In genomic region chr6:43070028-43070632, GRCh38 we compare ENCODE assay signal across 9 cellular contexts. TPM values are rescaled to one million over a fixed set of nuclear protein-coding genes. Genes with fewer than 3 reads are reported as not detected.
DNase-seq lines count a peak whose midpoint lies in the region; ATAC-seq and TF ChIP-seq lines count a peak whose summit lies in the region.
"Had no signal": no experiment of that assay in that cellular context is flagged by ENCODE, and none has a peak within 500 bp of the region (broad histone marks: within the 10 kb centered on the region; RNA-seq: fewer than 3 reads in every experiment).

No MANE protein-coding gene starts in this region.

- no peak overlapping the region for H2AFZ ChIP-seq in SK-N-SH (ENCODE audit: low read depth)

- CTCF ChIA-PET in activated CD4-positive, alpha-beta T cell treated with anti-CD3 and anti-CD28 coated beads for 36 hours (lab: Charles Lee): interaction anchor here (0.7 to 0.8 kb wide), 3 partner anchors 11 to 48 kb away, joined by 3 to 4 read pairs (median 3); partner anchors contain the start of genes KLC4 and MRPL2
- CTCF ChIA-PET in SK-N-SH (lab: Yijun Ruan, JAX): interaction anchor here (0.6 to 6.2 kb wide), 17 partner anchors 10 to 85 kb away, joined by 3 to 58 read pairs (median 4); partner anchors contain the start of genes CUL7, KLC4 and MRPL2

- no peak overlapping the region for H3K9ac ChIP-seq in SK-N-SH

- TF ChIP-seq CTCF in SK-N-SH (IDR thresholded peaks at IDR 0.05) (peak; percentile 79), esophagus muscularis mucosa (IDR thresholded peaks at IDR 0.05) (peak; percentile 22 to 32 (median 23))

- DNase-seq in activated CD4-positive, alpha-beta T cell treated with anti-CD3 and anti-CD28 coated beads for 36 hours: peak; percentile 47
- no peak for DNase-seq in activated CD4-positive, alpha-beta T cell treated with anti-CD3 and anti-CD28 coated beads for 1 hour
- DNase-seq in SK-N-SH (peak; percentile 80), esophagus muscularis mucosa (ENCODE audit: extremely low spot score) (no peak), retina (peak; percentile 49), mucosa of gallbladder (ENCODE audit: low spot score) (no peak)

- H3K27me3 ChIP-seq in SK-N-SH (ENCODE audit: insufficient read depth) (no peaks in the 10 kb centered on the region), esophagus muscularis mucosa (no peaks in the 10 kb centered on the region)

- H3K4me3 Mint-ChIP-seq in activated CD4-positive, alpha-beta T cell treated with anti-CD3 and anti-CD28 coated beads for 36 hours: no peak overlapping the region
- H3K4me3 Mint-ChIP-seq: activated naive CD4-positive, alpha-beta T cell treated with anti-CD3 and anti-CD28 coated beads, Interleukin-2, amount 50 U/mL, for 24 hours had no signal

- H3K36me3 ChIP-seq in SK-N-SH (replicated peaks in 1 of 2; ENCODE audit: control insufficient read depth in 1 of 2, insufficient read depth in 2 of 2, low read length in 1 of 2): peaks cover 0 to 16% of the 10 kb centered on the region in 2 experiments
- peaks cover 15 to 83% (median 73%) of the 10 kb centered on the region in 4 donors for H3K36me3 ChIP-seq in esophagus muscularis mucosa

- no peaks in the 10 kb centered on the region for H3K4me1 Mint-ChIP-seq in activated CD4-positive, alpha-beta T cell treated with anti-CD3 and anti-CD28 coated beads for 36 hours
- H3K4me1 Mint-ChIP-seq: activated naive CD4-positive, alpha-beta T cell treated with anti-CD3 and anti-CD28 coated beads, Interleukin-2, amount 50 U/mL, for 24 hours had no signal

- TF ChIP-seq POLR2A in esophagus muscularis mucosa (IDR thresholded peaks at IDR 0.05; ENCODE audit: low read depth): no peak

- H4K20me1 ChIP-seq in SK-N-SH (ENCODE audit: insufficient read depth): no peaks in the 10 kb centered on the region

- H3K79me2 ChIP-seq in SK-N-SH (ENCODE audit: insufficient read depth): no peaks in the 10 kb centered on the region

- peak; percentile 85 for ATAC-seq in activated CD4-positive, alpha-beta T cell treated with anti-CD3 and anti-CD28 coated beads for 36 hours
- no peak for ATAC-seq in GM21576 (IDR thresholded peaks at IDR 0.05; ENCODE audit: unreplicated experiment)

- H3K27ac Mint-ChIP-seq in activated CD4-positive, alpha-beta T cell treated with anti-CD3 and anti-CD28 coated beads for 36 hours: no peak overlapping the region
- H3K27ac Mint-ChIP-seq: activated naive CD4-positive, alpha-beta T cell treated with anti-CD3 and anti-CD28 coated beads, Interleukin-2, amount 50 U/mL, for 24 hours had no signal

- H3K9me2 ChIP-seq in SK-N-SH: no peaks in the 10 kb centered on the region

- intact Hi-C loops in activated CD4-positive, alpha-beta T cell treated with anti-CD3 and anti-CD28 coated beads for 36 hours (cut with DNase I, micrococcal nuclease): loop anchor here (1.0 to 5.0 kb wide), 3 partner anchors 73 to 168 kb away; no protein-coding TSS in a partner anchor
- intact Hi-C loops in esophagus muscularis mucosa (cut with DNase I): loop anchor here (5.0 kb wide), 1 partner anchor 72 kb away; no protein-coding TSS in a partner anchor

- H3K27ac ChIP-seq in SK-N-SH (ENCODE audit: low read depth in 2 of 2, low read length in 1 of 2): no peak overlapping the region
- no peak overlapping the region for H3K27ac ChIP-seq in esophagus muscularis mucosa (replicated peaks in 1 of 4)

- TF ChIP-seq RAD21 in Ishikawa (IDR thresholded peaks at IDR 0.05; ENCODE audit: low read depth): peak; percentile 66
- peak; percentile 84 for TF ChIP-seq RAD21 in SK-N-SH (IDR thresholded peaks at IDR 0.05; ENCODE audit: low read length)

- POLR2A ChIA-PET in activated CD4-positive, alpha-beta T cell treated with anti-CD3 and anti-CD28 coated beads for 36 hours (lab: Charles Lee): no interaction called here
- POLR2A ChIA-PET in SK-N-SH (lab: Yijun Ruan, JAX): no interaction called here

- no peaks in the 10 kb centered on the region for H3K9me3 Mint-ChIP-seq in activated CD4-positive, alpha-beta T cell treated with anti-CD3 and anti-CD28 coated beads for 36 hours (ENCODE audit: low read depth)
- H3K9me3 Mint-ChIP-seq: activated naive CD4-positive, alpha-beta T cell treated with anti-CD3 and anti-CD28 coated beads, Interleukin-2, amount 50 U/mL, for 24 hours had no signal

- no peak overlapping the region for H3K4me2 ChIP-seq in SK-N-SH

- H3K4me1 ChIP-seq in SK-N-SH (ENCODE audit: control insufficient read depth in 1 of 2, insufficient read depth in 2 of 2, low read depth in 1 of 2, low read length in 1 of 2) (peaks cover 0 to 3% of the 10 kb centered on the region in 2 experiments; a peak in 1 of 4 replicates), esophagus muscularis mucosa (peaks cover 0 to 1% (median under 1%) of the 10 kb centered on the region in 4 donors)

- H3K4me3 ChIP-seq in SK-N-SH (ENCODE audit: low read depth in 2 of 2, low read length in 1 of 2) (no peak overlapping the region), esophagus muscularis mucosa (no peak overlapping the region)

- H3K27me3 Mint-ChIP-seq in activated CD4-positive, alpha-beta T cell treated with anti-CD3 and anti-CD28 coated beads for 36 hours: no peaks in the 10 kb centered on the region
- H3K27me3 Mint-ChIP-seq: activated naive CD4-positive, alpha-beta T cell treated with anti-CD3 and anti-CD28 coated beads, Interleukin-2, amount 50 U/mL, for 24 hours had no signal

- H3K9me3 ChIP-seq in SK-N-SH (no peaks in the 10 kb centered on the region), esophagus muscularis mucosa (no peaks in the 10 kb centered on the region)

- no peaks in the 10 kb centered on the region for H3F3A ChIP-seq in SK-N-SH (replicated peaks; ENCODE audit: insufficient read depth)

- peaks cover 3% of the 10 kb centered on the region for H3K36me3 Mint-ChIP-seq in activated CD4-positive, alpha-beta T cell treated with anti-CD3 and anti-CD28 coated beads for 36 hours (ENCODE audit: low read depth)

- TF ChIP-seq EP300 in Ishikawa (IDR thresholded peaks at IDR 0.05; ENCODE audit: borderline replicate concordance) (no peak), SK-N-SH (IDR thresholded peaks at IDR 0.05; ENCODE audit: borderline replicate concordance in 1 of 2, low read depth in 1 of 2, low read length in 1 of 2) (no peak), esophagus muscularis mucosa (IDR thresholded peaks at IDR 0.05) (no peak)

- WGBS in SK-N-SH (ENCODE audit: low lambda C conversion rate): 45% methylated on average over 6 of the region's 6 CpGs
- 62% methylated on average over 6 of the region's 6 CpGs for WGBS in esophagus muscularis mucosa

TF ChIP-seq in SK-N-SH, 30 proteins besides CTCF, POLR2A, EP300 and RAD21:
- TF ChIP-seq SMC3 (IDR thresholded peaks at IDR 0.05; ENCODE audit: low read depth, low read length) (peak; percentile 83), NRF1 (IDR thresholded peaks at IDR 0.05; ENCODE audit: low read depth, low read length) (no peak)
TF ChIP-seq in SK-N-SH: peak in this region for 1.

RNA-seq across cellular contexts. Expression of gene PTK7, which starts 6.0 kb away (rescaled TPM):
- 1 to 10 TPM; 4.1 to 4.6 TPM for total RNA-seq in activated CD4-positive, alpha-beta T cell treated with anti-CD3 and anti-CD28 coated beads for 36 hours
- polyA plus RNA-seq in SK-N-SH (2012; rRNA removed): 93.7 and 105 TPM in 2 replicates
- 54.5 and 77.5 TPM in 2 replicates for polyA plus RNA-seq in SK-N-SH (2012; cell fraction: cytosol; rRNA removed)
- 207 and 220 TPM in 2 replicates for polyA plus RNA-seq in SK-N-SH (2012; cell fraction: nucleus; rRNA removed)
- total RNA-seq in esophagus muscularis mucosa (10 to 100 TPM in 1 of 4 donors, 1 to 10 TPM in 3; 6.8 to 10.8 (median 8.0) TPM), mucosa of gallbladder (30.0 TPM)

RNA-seq across cellular contexts. Expression of gene KLC4, which starts 10.7 kb away (rescaled TPM):
- 10 to 100 TPM in 1 of 2 experiments, 1 to 10 TPM in 1; 10.0 to 10.1 TPM for total RNA-seq in activated CD4-positive, alpha-beta T cell treated with anti-CD3 and anti-CD28 coated beads for 36 hours
- 17.5 and 22.0 TPM in 2 replicates for polyA plus RNA-seq in SK-N-SH (2012; rRNA removed)
- polyA plus RNA-seq in SK-N-SH (2012; cell fraction: cytosol; rRNA removed): 7.9 and 11.5 TPM in 2 replicates
- 76.1 and 80.1 TPM in 2 replicates for polyA plus RNA-seq in SK-N-SH (2012; cell fraction: nucleus; rRNA removed)
- 10 to 100 TPM; 22.9 to 37.4 (median 27.4) TPM for total RNA-seq in esophagus muscularis mucosa
- total RNA-seq in mucosa of gallbladder: 71.6 TPM

RNA-seq across cellular contexts. Expression of gene MRPL2, which starts 10.9 kb away (rescaled TPM):
- total RNA-seq in activated CD4-positive, alpha-beta T cell treated with anti-CD3 and anti-CD28 coated beads for 36 hours: 100 to 1,000 TPM in 1 of 2 experiments, 10 to 100 TPM in 1; 93.9 to 110 TPM
- polyA plus RNA-seq in SK-N-SH (2012; rRNA removed): 43.0 and 64.7 TPM in 2 replicates
- 28.4 and 30.5 TPM in 2 replicates for polyA plus RNA-seq in SK-N-SH (2012; cell fraction: cytosol; rRNA removed)
- 65.7 and 67.7 TPM in 2 replicates for polyA plus RNA-seq in SK-N-SH (2012; cell fraction: nucleus; rRNA removed)
- total RNA-seq in esophagus muscularis mucosa: 10 to 100 TPM; 25.2 to 43.6 (median 28.1) TPM
- total RNA-seq in mucosa of gallbladder: 49.1 TPM

RNA-seq across cellular contexts. Expression of gene CUL7, which starts 16.5 kb away (rescaled TPM):
- total RNA-seq in activated CD4-positive, alpha-beta T cell treated with anti-CD3 and anti-CD28 coated beads for 36 hours: 10 to 100 TPM; 16.3 to 18.0 TPM
- polyA plus RNA-seq in SK-N-SH (2012; rRNA removed): 46.9 and 59.6 TPM in 2 replicates
- polyA plus RNA-seq in SK-N-SH (2012; cell fraction: cytosol; rRNA removed): 15.8 and 24.8 TPM in 2 replicates
- polyA plus RNA-seq in SK-N-SH (2012; cell fraction: nucleus; rRNA removed): 138 and 153 TPM in 2 replicates
- total RNA-seq in esophagus muscularis mucosa (10 to 100 TPM in 3 of 4 donors, 1 to 10 TPM in 1; 8.4 to 19.6 (median 14.4) TPM), mucosa of gallbladder (29.5 TPM)

RNA-seq across cellular contexts. Expression of gene RRP36, which starts 48.7 kb away (rescaled TPM):
- total RNA-seq in activated CD4-positive, alpha-beta T cell treated with anti-CD3 and anti-CD28 coated beads for 36 hours: 10 to 100 TPM; 45.8 to 48.1 TPM
- polyA plus RNA-seq in SK-N-SH (2012; rRNA removed): 60.5 and 64.8 TPM in 2 replicates
- 73.5 and 75.8 TPM in 2 replicates for polyA plus RNA-seq in SK-N-SH (2012; cell fraction: cytosol; rRNA removed)
- 41.4 and 43.8 TPM in 2 replicates for polyA plus RNA-seq in SK-N-SH (2012; cell fraction: nucleus; rRNA removed)
- 10 to 100 TPM; 43.2 to 65.2 (median 51.4) TPM for total RNA-seq in esophagus muscularis mucosa
- 40.6 TPM for total RNA-seq in mucosa of gallbladder

Comparison
In these comparisons a context has a peak if more than half of its experiments do, and no peak if none do; other contexts are left out.
1. DNase-seq: peak in activated CD4-positive, alpha-beta T cell treated with anti-CD3 and anti-CD28 coated beads for 36 hours (single experiment), SK-N-SH (single experiment) and retina (single experiment); none in activated CD4-positive, alpha-beta T cell treated with anti-CD3 and anti-CD28 coated beads for 1 hour (single experiment), esophagus muscularis mucosa (single experiment) and mucosa of gallbladder (single experiment).